33 cellular contexts compared by ENCODE assay signal in genomic region chr14:72172597-72172996, GRCh38.
"Had no signal": no experiment of that assay in that cellular context is flagged by ENCODE, and none has a peak within 500 bp of the region (broad histone marks: within the 10 kb centered on the region; RNA-seq: fewer than 3 reads in every experiment).

No MANE protein-coding gene starts in this region.

- H3K36me3 Mint-ChIP-seq: activated naive CD8-positive, alpha-beta T cell had no signal

- H3K9me3 Mint-ChIP-seq: activated CD8-positive, alpha-beta T cell treated with anti-CD3 and anti-CD28 coated beads for 36 hours; activated naive CD8-positive, alpha-beta T cell treated with anti-CD3 and anti-CD28 coated beads, Interleukin-2, amount 50 U/mL, for 24 hours; activated T-cell treated with anti-CD3 and anti-CD28 coated beads, Interleukin-2, amount 50 U/mL, for 4 hours; effector memory CD8-positive, alpha-beta T cell; T-helper 2 cell treated with Interferon-gamma antibody and Interleukin-4, amounts not matched to agents 5 μg/mL and 100 μg/mL, for 36 hours had no signal

- H3K36me3 ChIP-seq: adrenal gland, esophagus muscularis mucosa, gastrocnemius medialis, heart right ventricle, WERI-Rb-1 had no signal

- DNase-seq: activated B cell treated with CpG ODN at 0.5 μM for 24 hours; activated CD4-positive, alpha-beta T cell treated with anti-CD3 and anti-CD28 coated beads for 48 hours; activated CD4-positive, alpha-beta T cell treated with anti-CD3 and anti-CD28 coated beads, Interleukin-2, amount 50 U/mL, for 1 hour; activated CD4-positive, alpha-beta T cell treated with anti-CD3 and anti-CD28 coated beads, Interleukin-2, amount 50 U/mL, for 48 hours; activated CD8-positive, alpha-beta memory T cell treated with anti-CD3 and anti-CD28 coated beads for 24 hours; activated CD8-positive, alpha-beta T cell treated with anti-CD3 and anti-CD28 coated beads for 36 hours; activated effector memory CD4-positive, alpha-beta T cell treated with Interleukin-2 at 50 U/mL for 16 hours; activated gamma-delta T cell treated with Interleukin-2 at 50 U/mL for 16 hours; activated naive CD4-positive, alpha-beta T cell treated with anti-CD3 and anti-CD28 coated beads, Interleukin-2, amount 50 U/mL, for 16 hours; activated naive CD4-positive, alpha-beta T cell treated with Interleukin-2 at 50 U/mL for 16 hours; activated naive CD8-positive, alpha-beta T cell treated with anti-CD3 and anti-CD28 coated beads, Interleukin-2, amount 50 U/mL, for 24 hours; activated T-cell treated with anti-CD3 and anti-CD28 coated beads, Interleukin-2, amount 50 U/mL, for 4 hours; adrenal gland; amygdala; aorta; body of pancreas; caudate nucleus; cortex of kidney; dermis blood vessel endothelial cell; effector CD4-positive, alpha-beta T cell; effector memory CD8-positive, alpha-beta T cell; erythroblast; foreskin keratinocyte; gastrocnemius medialis; heart right ventricle; T-helper 17 cell; T1000; WERI-Rb-1 had no signal

- H3K4me1 Mint-ChIP-seq: activated B cell treated with CpG ODN at 0.5 μM for 24 hours; activated naive CD8-positive, alpha-beta T cell treated with anti-CD3 and anti-CD28 coated beads, Interleukin-2, amount 50 U/mL, for 24 hours; activated T-helper 17 cell treated with anti-CD3 and anti-CD28 coated beads, Interleukin-2, amount 50 U/mL, for 72 hours; T-helper 17 cell had no signal

- H3K4me3 ChIP-seq: adrenal gland, body of pancreas, esophagus muscularis mucosa, gastrocnemius medialis, heart right ventricle had no signal

- H3K27me3 ChIP-seq: adrenal gland, body of pancreas, esophagus muscularis mucosa, foreskin keratinocyte, gastrocnemius medialis, heart right ventricle had no signal

- H3K4me1 ChIP-seq: adrenal gland, body of pancreas, esophagus muscularis mucosa, foreskin keratinocyte had no signal

- H3K27me3 Mint-ChIP-seq: activated CD8-positive, alpha-beta T cell treated with anti-CD3 and anti-CD28 coated beads for 36 hours had no signal

- H3K27ac Mint-ChIP-seq: activated B cell treated with CpG ODN at 0.5 μM for 24 hours; activated CD8-positive, alpha-beta T cell treated with anti-CD3 and anti-CD28 coated beads for 36 hours; activated naive CD8-positive, alpha-beta T cell; activated naive CD8-positive, alpha-beta T cell treated with anti-CD3 and anti-CD28 coated beads, Interleukin-2, amount 50 U/mL, for 24 hours; activated T-helper 17 cell treated with anti-CD3 and anti-CD28 coated beads, Interleukin-2, amount 50 U/mL, for 72 hours; effector memory CD8-positive, alpha-beta T cell; T-helper 17 cell; T-helper 2 cell treated with Interferon-gamma antibody and Interleukin-4, amounts not matched to agents 5 μg/mL and 100 μg/mL, for 36 hours had no signal

- ATAC-seq: activated CD4-positive, CD25-positive, alpha-beta regulatory T cell treated with anti-CD3 and anti-CD28 coated beads, Interleukin-2, amount 50 U/mL, for 24 hours; activated CD8-positive, alpha-beta T cell treated with anti-CD3 and anti-CD28 coated beads for 36 hours; activated naive CD8-positive, alpha-beta T cell treated with anti-CD3 and anti-CD28 coated beads, Interleukin-2, amount 50 U/mL, for 24 hours; activated T-cell treated with anti-CD3 and anti-CD28 coated beads, Interleukin-2, amount 50 U/mL, for 4 hours; activated T-helper 17 cell treated with anti-CD3 and anti-CD28 coated beads, Interleukin-2, amount 50 U/mL, for 72 hours; body of pancreas; effector memory CD8-positive, alpha-beta T cell; foreskin keratinocyte; gastrocnemius medialis; T-helper 17 cell had no signal

- H3K4me3 Mint-ChIP-seq: activated B cell treated with CpG ODN at 0.5 μM for 24 hours; activated CD8-positive, alpha-beta T cell treated with anti-CD3 and anti-CD28 coated beads for 36 hours; activated naive CD8-positive, alpha-beta T cell; activated naive CD8-positive, alpha-beta T cell treated with anti-CD3 and anti-CD28 coated beads, Interleukin-2, amount 50 U/mL, for 24 hours; activated T-cell treated with anti-CD3 and anti-CD28 coated beads, Interleukin-2, amount 50 U/mL, for 4 hours; activated T-helper 17 cell treated with anti-CD3 and anti-CD28 coated beads, Interleukin-2, amount 50 U/mL, for 72 hours; effector memory CD8-positive, alpha-beta T cell; T-helper 17 cell; T-helper 2 cell treated with Interferon-gamma antibody and Interleukin-4, amounts not matched to agents 5 μg/mL and 100 μg/mL, for 36 hours had no signal

- H3K9me3 ChIP-seq: adrenal gland, body of pancreas, esophagus muscularis mucosa, gastrocnemius medialis, heart right ventricle had no signal
